In genomic region chr11:33899383-33900037, GRCh38 we compare ENCODE assay signal across 8 cellular contexts. TPM values are rescaled to one million over a fixed set of nuclear protein-coding genes. Genes with fewer than 3 reads are reported as not detected.
DNase-seq lines count a peak whose midpoint lies in the region; ATAC-seq and TF ChIP-seq lines count a peak whose summit lies in the region.

No MANE protein-coding gene starts in this region.

- no peak overlapping the region for H3K4me2 ChIP-seq in MM.1S (ENCODE audit: low read depth, low read length)

- H3K27me3 Mint-ChIP-seq in effector memory CD8-positive, alpha-beta T cell, result peaks cover 37 to 77% of the 10 kb centered on the region in 2 donors

- H3K4me1 ChIP-seq in MM.1S (ENCODE audit: low read length), result 0 out of 2 replicates have a peak, but pooled peaks cover 2% of the 10 kb centered on the region

- no peak overlapping the region for H2AFZ ChIP-seq in MM.1S (ENCODE audit: low read length)

- no peaks in the 10 kb centered on the region for H3K79me2 ChIP-seq in MM.1S (ENCODE audit: low read length)

- no peaks in the 10 kb centered on the region for H3K9me2 ChIP-seq in MM.1S (replicated peaks; ENCODE audit: insufficient read depth, low read length)

- H3K4me1 Mint-ChIP-seq in effector memory CD8-positive, alpha-beta T cell (ENCODE audit: low read depth in 2 of 2), result peaks cover 5 to 9% of the 10 kb centered on the region in 2 donors

- H3K9me3 ChIP-seq in MM.1S (replicated peaks; ENCODE audit: insufficient read depth, low read length), result no peaks in the 10 kb centered on the region

- H3K4me3 ChIP-seq in MM.1S (ENCODE audit: low read length), result no peak overlapping the region

- H4K20me1 ChIP-seq in MM.1S (ENCODE audit: insufficient read depth, low read length), result no peaks in the 10 kb centered on the region

- no peaks in the 10 kb centered on the region for H3K9me3 Mint-ChIP-seq in effector memory CD8-positive, alpha-beta T cell

- no peaks in the 10 kb centered on the region for H3K36me3 ChIP-seq in MM.1S (replicated peaks; ENCODE audit: insufficient read depth, low read length)

- no peak overlapping the region for H3K27ac ChIP-seq in MM.1S (ENCODE audit: low read length)

- H3K36me3 Mint-ChIP-seq in effector memory CD8-positive, alpha-beta T cell (ENCODE audit: insufficient read depth), result peaks cover 2% of the 10 kb centered on the region

- H3K27me3 ChIP-seq in MM.1S (replicated peaks; ENCODE audit: insufficient read depth, low read length), result peaks cover 84% of the 10 kb centered on the region

- peak; percentile 35 for DNase-seq in AG09319 (ENCODE audit: extremely low read depth, low read depth)
- DNase-seq in NCI-H524 (lab: John Stamatoyannopoulos, UW), result peak; percentile 95 to 96
- DNase-seq in midbrain (lab: John Stamatoyannopoulos, UW), result peak; percentile 45
- DNase-seq in effector memory CD8-positive, alpha-beta T cell, result no peak
- DNase-seq in MM.1S, result no peak

- no peaks in the 10 kb centered on the region for H3F3A ChIP-seq in MM.1S (ENCODE audit: insufficient read depth, low read length)

- no peak overlapping the region for H3K4me3 Mint-ChIP-seq in effector memory CD8-positive, alpha-beta T cell

- TF ChIP-seq CTCF in AG09319 (IDR thresholded peaks at IDR 0.05; ENCODE audit: low read depth, low read length) (no peak), MM.1S (IDR thresholded peaks at IDR 0.05; ENCODE audit: low read length) (no peak)

- H3K9ac ChIP-seq in MM.1S (ENCODE audit: low read length), result no peak overlapping the region

- no peak overlapping the region for H3K27ac Mint-ChIP-seq in effector memory CD8-positive, alpha-beta T cell

- ATAC-seq in esophagus mucosa, result peak; percentile 69
- no peak for ATAC-seq in HG03025 (IDR thresholded peaks at IDR 0.05; ENCODE audit: low FRiP score, unreplicated experiment)
- ATAC-seq in HG03095 (IDR thresholded peaks at IDR 0.05; ENCODE audit: unreplicated experiment), result no peak
- no peak for ATAC-seq in effector memory CD8-positive, alpha-beta T cell (replicated peaks)

RNA-seq across cellular contexts. Expression of gene LMO2, which starts 7.6 kb away (rescaled TPM):
- total RNA-seq in esophagus mucosa, result 11.7 TPM

Comparison
In these comparisons a context has a peak if more than half of its experiments do, and no peak if none do; other contexts are left out.
1. DNase-seq: peak in AG09319 (single experiment), NCI-H524 (2 of 2) and midbrain (single experiment); none in effector memory CD8-positive, alpha-beta T cell (0 of 3) and MM.1S (single experiment).